8 cellular contexts compared by ENCODE assay signal in the genomic region with DNA sequence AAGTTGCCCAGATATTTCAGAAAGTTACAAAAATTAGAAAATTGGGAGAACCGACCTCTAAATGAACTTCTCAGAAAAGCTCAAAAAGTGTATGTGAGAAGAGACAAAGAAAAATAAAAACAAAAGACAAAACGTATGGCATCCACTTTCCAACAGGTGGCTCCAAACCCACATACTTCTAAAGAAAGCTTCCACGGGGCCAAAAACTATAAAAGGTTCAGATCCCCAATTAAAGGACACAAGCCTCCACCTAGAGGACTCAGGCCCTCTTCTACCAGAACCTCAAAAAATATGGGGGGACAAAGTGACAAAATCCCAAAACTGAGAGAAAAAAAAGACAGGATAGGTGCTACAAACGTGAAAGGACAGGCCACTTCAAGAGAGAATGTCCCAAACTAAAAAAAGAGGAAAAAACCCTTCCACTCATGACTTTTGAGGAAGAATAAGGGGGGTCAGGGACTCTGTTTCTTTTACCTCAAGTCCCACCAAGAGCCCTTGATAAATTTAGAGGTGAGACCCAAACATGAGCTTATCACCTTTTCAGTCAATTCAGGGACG. TPM values are rescaled to one million over a fixed set of nuclear protein-coding genes. Genes with fewer than 3 reads are reported as not detected.
DNase-seq lines count a peak whose midpoint lies in the region; ATAC-seq and TF ChIP-seq lines count a peak whose summit lies in the region.

No MANE protein-coding gene starts in this region.

- ATAC-seq in GM19351 (IDR thresholded peaks at IDR 0.05; ENCODE audit: unreplicated experiment) (no peak), GM18867 (IDR thresholded peaks at IDR 0.05; ENCODE audit: unreplicated experiment) (no peak), HG03460 (IDR thresholded peaks at IDR 0.05; ENCODE audit: unreplicated experiment) (no peak)

- DNase-seq in DMS114 treated with DMSO at 0.1 percent for 48 hours (lab: John Stamatoyannopoulos, UW; ENCODE audit: unreplicated experiment) (peak; percentile 42), SW480 (ENCODE audit: low spot score) (peak; percentile 43), left kidney (ENCODE audit: low read depth, low spot score) (peak; percentile 29), posterior vena cava (ENCODE audit: low spot score) (no peak)

- intact Hi-C loops in posterior vena cava (cut with DNase I): no loop called here

- no peak for TF ChIP-seq EP300 in Ishikawa (IDR thresholded peaks at IDR 0.05; ENCODE audit: borderline replicate concordance)

- TF ChIP-seq RAD21 in Ishikawa (IDR thresholded peaks at IDR 0.05; ENCODE audit: low read depth): peak; percentile 88

TF ChIP-seq in Ishikawa, 13 proteins besides CTCF, POLR2A, EP300 and RAD21:
- TF ChIP-seq, protein P1, sequence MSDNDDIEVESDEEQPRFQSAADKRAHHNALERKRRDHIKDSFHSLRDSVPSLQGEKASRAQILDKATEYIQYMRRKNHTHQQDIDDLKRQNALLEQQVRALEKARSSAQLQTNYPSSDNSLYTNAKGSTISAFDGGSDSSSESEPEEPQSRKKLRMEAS (IDR thresholded peaks at IDR 0.05): no peak
- TF ChIP-seq CEBPB (IDR thresholded peaks at IDR 0.05): no peak
TF ChIP-seq in Ishikawa: peak in this region for 0.

RNA-seq across cellular contexts. Expression of a gene that starts 8.8 kb away (rescaled TPM):
- not detected for total RNA-seq in posterior vena cava

RNA-seq across cellular contexts. Expression of a gene that starts 24.8 kb away (rescaled TPM):
- not detected for total RNA-seq in posterior vena cava

RNA-seq across cellular contexts. Expression of a gene that starts 27.3 kb away (rescaled TPM):
- total RNA-seq in posterior vena cava: not detected

RNA-seq across cellular contexts. Expression of a gene that starts 52.7 kb away (rescaled TPM):
- total RNA-seq in posterior vena cava: not detected
